In genomic region chr7:1503390-1503789, GRCh38 we compare ENCODE assay signal across 9 cellular contexts. TPM values are rescaled to one million over a fixed set of nuclear protein-coding genes. Genes with fewer than 3 reads are reported as not detected.
DNase-seq lines count a peak whose midpoint lies in the region; ATAC-seq and TF ChIP-seq lines count a peak whose summit lies in the region.
"Had no signal": no experiment of that assay in that cellular context is flagged by ENCODE, and none has a peak within 500 bp of the region (broad histone marks: within the 10 kb centered on the region; RNA-seq: fewer than 3 reads in every experiment).

No MANE protein-coding gene starts in this region.

- H3K4me1 Mint-ChIP-seq in activated T-cell treated with anti-CD3 and anti-CD28 coated beads, Interleukin-2, amount 50 U/mL, for 24 hours (ENCODE audit: low read depth): peaks cover 47% of the 10 kb centered on the region

- intact Hi-C loops in lower leg skin (cut with DNase I; ENCODE audit: low total_unique reads) (no loop called here), transverse colon (cut with DNase I; ENCODE audit: low total_unique reads) (no loop called here)

- H3K4me1 ChIP-seq in transverse colon: peaks cover 8 to 34% (median 15%) of the 10 kb centered on the region in 4 donors

- no peak for DNase-seq in activated T-cell treated with anti-CD3 and anti-CD28 coated beads, Interleukin-2, amount 50 U/mL, for 24 hours
- DNase-seq in activated T-cell treated with anti-CD3 and anti-CD28 coated beads, Interleukin-2, amount 50 U/mL, for 48 hours: no peak
- DNase-seq in astrocyte of the cerebellum (ENCODE audit: low read depth) (no peak), lower leg skin (ENCODE audit: low spot score in 2 of 2) (no peak), transverse colon (no peak), SKM-1 (lab: John Stamatoyannopoulos, UW; ENCODE audit: unreplicated experiment) (no peak), AG08395 (ENCODE audit: low spot score) (no peak)
- DNase-seq: NCI-H1417 treated with DMSO at 0.1 percent for 48 hours had no signal

- H3K36me3 ChIP-seq in transverse colon: peaks cover 0 to 13% (median 3%) of the 10 kb centered on the region in 4 donors

- H3K27ac ChIP-seq in transverse colon: peak overlapping the region in 3 of 4 donors; percentile 78 to 87 (median 79)

- TF ChIP-seq CTCF in astrocyte of the cerebellum (IDR thresholded peaks at IDR 0.05; ENCODE audit: low read depth, low read length, missing control alignments) (no peak), lower leg skin (IDR thresholded peaks at IDR 0.05) (no peak), transverse colon (IDR thresholded peaks at IDR 0.05) (no peak)

- H3K27me3 Mint-ChIP-seq in activated T-cell treated with anti-CD3 and anti-CD28 coated beads, Interleukin-2, amount 50 U/mL, for 24 hours: peaks cover 2% of the 10 kb centered on the region

- H3K4me3 Mint-ChIP-seq in activated T-cell treated with anti-CD3 and anti-CD28 coated beads, Interleukin-2, amount 50 U/mL, for 24 hours: peak overlapping the region; percentile 90

- peak overlapping the region; percentile 84 for H3K27ac Mint-ChIP-seq in activated T-cell treated with anti-CD3 and anti-CD28 coated beads, Interleukin-2, amount 50 U/mL, for 24 hours

- in situ Hi-C loops in astrocyte of the cerebellum (cut with HindIII; ENCODE audit: low sequenced_read_pairs) (no loop called here), transverse colon (cut with MboI; ENCODE audit: low pct_ligation_motif_present in 1 of 4, low pct_unique_long_range_greater_than_20kb in 1 of 4, low sequenced_read_pairs in 3 of 4) (no loop called here)

- H3K27me3 ChIP-seq in transverse colon: no peaks in the 10 kb centered on the region

- TF ChIP-seq EP300 in transverse colon (IDR thresholded peaks at IDR 0.05; ENCODE audit: low read depth): no peak

- TF ChIP-seq POLR2A in lower leg skin (IDR thresholded peaks at IDR 0.05): no peak
- TF ChIP-seq POLR2A in transverse colon (IDR thresholded peaks at IDR 0.05): no peak

- no peaks in the 10 kb centered on the region for H3K9me3 Mint-ChIP-seq in activated T-cell treated with anti-CD3 and anti-CD28 coated beads, Interleukin-2, amount 50 U/mL, for 24 hours

- 21 to 32% methylated on average over 14 to 24 of the region's 24 CpGs for WGBS in lower leg skin, 2 donors
- 29 to 80% methylated on average over 2 to 24 of the region's 24 CpGs for WGBS in transverse colon (ENCODE audit: low coverage in 1 of 2), 2 donors

- peaks cover 41% of the 10 kb centered on the region for H3K36me3 Mint-ChIP-seq in activated T-cell treated with anti-CD3 and anti-CD28 coated beads, Interleukin-2, amount 50 U/mL, for 24 hours (ENCODE audit: low read depth)

- peak overlapping the region; percentile 74 for H3K4me3 ChIP-seq in astrocyte of the cerebellum (ENCODE audit: low read depth, low read length)
- peak overlapping the region; percentile 96 for H3K4me3 ChIP-seq in lower leg skin (ENCODE audit: low read depth, poor library complexity, severe bottlenecking)
- peak overlapping the region; percentile 95 to 100 (median 98) for H3K4me3 ChIP-seq in transverse colon

- ATAC-seq in HG03095 (IDR thresholded peaks at IDR 0.05; ENCODE audit: unreplicated experiment): no peak

- no peaks in the 10 kb centered on the region for H3K9me3 ChIP-seq in transverse colon

RNA-seq across cellular contexts. Expression of gene INTS1, which starts 0.8 kb away (rescaled TPM):
- total RNA-seq in lower leg skin (10 to 100 TPM; 45.9 to 70.6 (median 60.3) TPM), transverse colon (100 to 1,000 TPM in 1 of 4 donors, 10 to 100 TPM in 3; 50.3 to 134 (median 71.4) TPM)

RNA-seq across cellular contexts. Expression of gene MAFK, which starts 27.1 kb away (rescaled TPM):
- total RNA-seq in lower leg skin: 10 to 100 TPM; 47.7 to 72.8 (median 52.3) TPM
- 100 to 1,000 TPM in 1 of 4 donors, 10 to 100 TPM in 3; 22.9 to 103 (median 44.0) TPM for total RNA-seq in transverse colon

RNA-seq across cellular contexts. Expression of gene MICALL2, which starts 44.1 kb away (rescaled TPM):
- 10 to 100 TPM; 10.4 to 17.0 (median 14.0) TPM for total RNA-seq in lower leg skin
- total RNA-seq in transverse colon: 100 to 1,000 TPM in 2 of 4 donors, 10 to 100 TPM in 2; 67.6 to 181 (median 97.0) TPM

RNA-seq across cellular contexts. Expression of gene TMEM184A, which starts 52.6 kb away (rescaled TPM):
- total RNA-seq in lower leg skin: 100 to 1,000 TPM in 3 of 4 donors, 10 to 100 TPM in 1; 70.5 to 177 (median 119) TPM
- total RNA-seq in transverse colon: 100 to 1,000 TPM in 2 of 4 donors, 10 to 100 TPM in 2; 49.9 to 151 (median 94.1) TPM
